ENCODE assay signal across 15 cellular contexts in genomic region chr10:18043607-18044006, GRCh38.
A peak's percentile ranks its signal among the peaks of the same experiment; 100 is the strongest.
DNase-seq lines count a peak whose midpoint lies in the region; ATAC-seq, FAIRE-seq and TF ChIP-seq lines count a peak whose summit lies in the region.
"Had no signal": no experiment of that assay in that cellular context is flagged by ENCODE, and none has a peak within 500 bp of the region (broad histone marks: within the 10 kb centered on the region; RNA-seq: fewer than 3 reads in every experiment).

No MANE protein-coding gene starts in this region.

- POLR2A ChIA-PET in IMR-90 (lab: Charles Lee; ENCODE audit: unreplicated experiment) (no interaction called here), GM12878 (lab: Charles Lee) (no interaction called here)

- H3K14ac ChIP-seq in IMR-90 (replicated peaks; ENCODE audit: low read depth, low read length), result no peak overlapping the region

- SMC1A ChIA-PET in GM12878 (lab: Charles Lee; ENCODE audit: uncharacterized antibody, unreplicated experiment), result no interaction called here

- H3K56ac ChIP-seq in IMR-90 (ENCODE audit: extremely low read depth, insufficient read depth, low read length), result no peak overlapping the region

- BruUV-seq in IMR-90 (replicated peaks; lab: Mats Ljungman, UMichigan) (no TSS peak), GM12878 (replicated peaks; lab: Mats Ljungman, UMichigan) (no TSS peak)

- peaks cover 13% of the 10 kb centered on the region for H3K4me1 ChIP-seq in IMR-90 (ENCODE audit: control insufficient read depth, insufficient read depth, low read length)
- H3K4me1 ChIP-seq in GM12878 (ENCODE audit: control insufficient read depth, insufficient read depth, low read length), result no peaks in the 10 kb centered on the region
- H3K4me1 ChIP-seq in osteoblast (ENCODE audit: insufficient read depth, low read length), result peaks cover 24% of the 10 kb centered on the region
- H3K4me1 ChIP-seq: Caco-2 had no signal

- H3K9me1 ChIP-seq in IMR-90 (ENCODE audit: insufficient read depth, low read length), result peaks cover 8% of the 10 kb centered on the region

- H3K27ac ChIP-seq in IMR-90 (ENCODE audit: insufficient read depth, low read length) (no peak overlapping the region), GM12878 (ENCODE audit: control insufficient read depth, insufficient read depth) (no peak overlapping the region), osteoblast (ENCODE audit: low read depth, low read length) (peak overlapping the region; percentile 55)

- H4K20me1 ChIP-seq in IMR-90 (ENCODE audit: insufficient read depth, low read length) (no peaks in the 10 kb centered on the region; the same call in 1 of the 2 replicates), GM12878 (ENCODE audit: control insufficient read depth, insufficient read depth) (no peaks in the 10 kb centered on the region), osteoblast (ENCODE audit: insufficient read depth, low read length) (no peaks in the 10 kb centered on the region)

- H3K4me3 ChIP-seq in IMR-90 (ENCODE audit: insufficient read depth, low read depth, low read length), result no peak overlapping the region
- no peak overlapping the region for H3K4me3 ChIP-seq in GM12878
- no peak overlapping the region for H3K4me3 ChIP-seq in osteoblast (ENCODE audit: insufficient read depth, low read length)

- H2AFZ ChIP-seq in IMR-90 (replicated peaks; ENCODE audit: low read length, poor library complexity), result no peak overlapping the region
- H2AFZ ChIP-seq in GM12878 (ENCODE audit: control insufficient read depth, low read depth, low read length), result no peak overlapping the region
- H2AFZ ChIP-seq in osteoblast (ENCODE audit: low read length), result no peak overlapping the region

- no peak overlapping the region for H2AK9ac ChIP-seq in IMR-90 (replicated peaks; ENCODE audit: low read depth, low read length, poor library complexity)

- peak overlapping the region; percentile 55; the same call in 1 of the 2 replicates for H2BK20ac ChIP-seq in IMR-90 (ENCODE audit: low read depth, low read length)

- WGBS in IMR-90 (ENCODE audit: extremely low coverage in 2 of 2, insufficient read length in 1 of 2), 2 experiments, result no CpG with 5 or more reads among the region's 1 CpG
- WGBS in GM12878 (ENCODE audit: insufficient coverage, insufficient replicate concordance, low lambda C conversion rate, missing lambda C conversion rate), result 6% methylated on average over 1 of the region's 1 CpG

- H3K79me2 ChIP-seq in GM12878 (ENCODE audit: control insufficient read depth, insufficient read depth, low read length), result no peaks in the 10 kb centered on the region
- H3K79me2 ChIP-seq in osteoblast (ENCODE audit: insufficient read depth, low read length), result no peaks in the 10 kb centered on the region

- no peak overlapping the region for H2BK5ac ChIP-seq in IMR-90 (ENCODE audit: low read depth, low read length, poor library complexity, severe bottlenecking)

- TF ChIP-seq POLR2A in IMR-90 (IDR thresholded peaks at IDR 0.05; ENCODE audit: low read depth, low read length), result no peak
- no peak for TF ChIP-seq POLR2A in GM12878 (IDR thresholded peaks at IDR 0.05; ENCODE audit: low read depth, low read length)
- no peak for TF ChIP-seq POLR2A in H54 (IDR thresholded peaks at IDR 0.05; ENCODE audit: low read depth, low read length)

- TF ChIP-seq CTCF in IMR-90 (conservative IDR thresholded peaks at IDR 0.05; ENCODE audit: low read depth, low read length) (no peak), GM12878 (IDR thresholded peaks at IDR 0.05 in 2 of 3, conservative IDR thresholded peaks at IDR 0.05 in 1 of 3; ENCODE audit: control insufficient read depth in 2 of 3, extremely low read depth in 1 of 3, insufficient read depth in 1 of 3, low read depth in 3 of 3, low read length in 3 of 3) (no peak), osteoblast (IDR thresholded peaks at IDR 0.05; ENCODE audit: extremely low read depth, low read depth, low read length) (no peak)

- H2BK120ac ChIP-seq in IMR-90 (ENCODE audit: low read depth, low read length), result peak overlapping the region; percentile 83; the same call in 1 of the 2 replicates

- no peak overlapping the region for H3K4me2 ChIP-seq in IMR-90 (ENCODE audit: low read depth, low read length)
- H3K4me2 ChIP-seq in GM12878 (ENCODE audit: control insufficient read depth, insufficient read depth), result no peak overlapping the region
- peak overlapping the region; percentile 14 for H3K4me2 ChIP-seq in osteoblast (ENCODE audit: insufficient read depth, low read length)

- in situ Hi-C loops in IMR-90 (cut with MboI; ENCODE audit: low sequenced_read_pairs), result no loop called here
- in situ Hi-C loops in GM12878 (cut with MboI), result no loop called here

- ATAC-seq in IMR-90 (ENCODE audit: low read depth) (no peak), GM12878 (no peak), left colon (no peak), HG02759 (IDR thresholded peaks at IDR 0.05; ENCODE audit: unreplicated experiment) (no peak)

- no peak for TF ChIP-seq RAD21 in IMR-90 (IDR thresholded peaks at IDR 0.05; ENCODE audit: low read length)
- TF ChIP-seq RAD21 in GM12878 (IDR thresholded peaks at IDR 0.05; ENCODE audit: insufficient read depth, low read depth, low read length), result no peak

- DNase-seq in IMR-90, result peak; percentile 26
- no peak for DNase-seq in GM12878 (ENCODE audit: low read depth, low spot score)
- peak; percentile 7 for DNase-seq in fibroblast of peridontal ligament (ENCODE audit: extremely low read depth)
- DNase-seq in osteoblast (ENCODE audit: insufficient read length, low spot score, missing footprints), result no peak
- DNase-seq in left colon, result no peak
- DNase-seq in H54 (ENCODE audit: insufficient read length, low spot score), result no peak
- DNase-seq: Caco-2; CD8-positive, alpha-beta memory T cell; DND-41; GF-D8; KBM-7 had no signal

- no peak overlapping the region for H2BK15ac ChIP-seq in IMR-90 (ENCODE audit: low read depth, low read length)

- TF ChIP-seq EP300 in GM12878 (IDR thresholded peaks at IDR 0.05; ENCODE audit: borderline replicate concordance in 1 of 2, control insufficient read depth in 1 of 2, low read depth in 2 of 2, low read length in 2 of 2), result no peak

- RAD21 ChIA-PET in GM12878 (lab: Charles Lee; ENCODE audit: unreplicated experiment), result no interaction called here

- no peak overlapping the region for H2AK5ac ChIP-seq in IMR-90 (ENCODE audit: low read depth, low read length)

- dilution Hi-C loops in IMR-90 (cut with HindIII; ENCODE audit: low sequenced_read_pairs, unreplicated experiment), result no loop called here

- no peaks in the 10 kb centered on the region for H3K27me3 ChIP-seq in IMR-90 (ENCODE audit: control insufficient read depth, insufficient read depth, low read length)
- H3K27me3 ChIP-seq in GM12878 (replicated peaks in 1 of 2; ENCODE audit: control insufficient read depth in 2 of 2, insufficient read depth in 2 of 2, low read length in 1 of 2), result no peaks in the 10 kb centered on the region
- H3K27me3 ChIP-seq in osteoblast (ENCODE audit: insufficient read depth, low read length), result no peaks in the 10 kb centered on the region

- intact Hi-C loops in IMR-90 (cut with micrococcal nuclease) (loop anchor here (2.0 kb wide), 1 partner anchor 63 kb away; no protein-coding TSS in a partner anchor), GM12878 (cut with micrococcal nuclease; ENCODE audit: unreplicated experiment) (no loop called here), left colon (cut with DNase I, micrococcal nuclease) (no loop called here)

- H3K36me3 ChIP-seq in IMR-90 (ENCODE audit: control insufficient read depth, insufficient read depth, low read length) (no peaks in the 10 kb centered on the region), GM12878 (ENCODE audit: control insufficient read depth in 2 of 2, insufficient read depth in 2 of 2, low read length in 1 of 2) (no peaks in the 10 kb centered on the region), osteoblast (ENCODE audit: insufficient read depth, low read length) (no peaks in the 10 kb centered on the region)

- no peak overlapping the region for H4K5ac ChIP-seq in IMR-90 (ENCODE audit: low read depth, low read length)

- CTCF ChIA-PET in IMR-90 (lab: Yijun Ruan, JAX) (no interaction called here), GM12878 (lab: Yijun Ruan, JAX) (interaction anchor here (0.6 kb wide), 1 partner anchor 977 kb away, joined by 3 read pairs; no protein-coding TSS in a partner anchor)

- H3K4ac ChIP-seq in IMR-90 (ENCODE audit: low read depth, low read length), result no peak overlapping the region

- H3K9ac ChIP-seq in IMR-90 (ENCODE audit: low read depth, low read length) (no peak overlapping the region), GM12878 (ENCODE audit: control insufficient read depth, insufficient read depth, low read length) (no peak overlapping the region)

- H3K23ac ChIP-seq in IMR-90 (ENCODE audit: low read depth, low read length), result no peak overlapping the region

- no peak overlapping the region for H4K91ac ChIP-seq in IMR-90 (ENCODE audit: insufficient read depth, low read depth, low read length)

- H3K9me3 ChIP-seq in IMR-90 (ENCODE audit: control insufficient read depth, insufficient read depth, low read length) (no peaks in the 10 kb centered on the region), GM12878 (replicated peaks; ENCODE audit: control insufficient read depth, insufficient read depth, low read length) (no peaks in the 10 kb centered on the region), osteoblast (ENCODE audit: low read depth, low read length) (no peaks in the 10 kb centered on the region)
- H3K9me3 ChIP-seq: Caco-2 had no signal

- no peak for FAIRE-seq in GM12878 (lab: Jason Lieb, UNC)
- no peak for FAIRE-seq in H54 (lab: Jason Lieb, UNC)
- FAIRE-seq: A204.1, GM18507, H1 had no signal

- H4K8ac ChIP-seq in IMR-90 (ENCODE audit: low read depth in 2 of 2, low read length in 2 of 2), result no peak overlapping the region

- H3K18ac ChIP-seq in IMR-90 (ENCODE audit: low read depth, low read length), result no peak overlapping the region; the same call in 1 of the 2 replicates

- H3K79me1 ChIP-seq in IMR-90 (ENCODE audit: low read depth in 1 of 2, low read length in 2 of 2), result no peaks in the 10 kb centered on the region

TF ChIP-seq in IMR-90, 13 proteins besides CTCF, POLR2A, EP300 and RAD21:
- TF ChIP-seq SMC3 (IDR thresholded peaks at IDR 0.05; ENCODE audit: low read depth, low read length) (no peak), RCOR1 (IDR thresholded peaks at IDR 0.05; ENCODE audit: insufficient replicate concordance, low read length) (no peak), CEBPB (IDR thresholded peaks at IDR 0.05; ENCODE audit: low read depth, low read length) (no peak), RFX5 (IDR thresholded peaks at IDR 0.05; ENCODE audit: low read depth, low read length) (no peak)

TF ChIP-seq in GM12878, 131 proteins besides CTCF, POLR2A, EP300 and RAD21:
- TF ChIP-seq JUNB (IDR thresholded peaks at IDR 0.05), result peak; percentile 62
- no peak for TF ChIP-seq BMI1 (IDR thresholded peaks at IDR 0.05; ENCODE audit: borderline replicate concordance)
- no peak for TF ChIP-seq ZSCAN29 (IDR thresholded peaks at IDR 0.05)

Comparison
In these comparisons a context has a peak if more than half of its experiments do, and no peak if none do; other contexts are left out.
1. DNase-seq: peak in IMR-90 (single experiment) and fibroblast of peridontal ligament (single experiment); none in GM12878 (single experiment), osteoblast (single experiment), left colon (0 of 2) and H54 (single experiment).